ENCODE assay signal across 9 cellular contexts in the genomic region with DNA sequence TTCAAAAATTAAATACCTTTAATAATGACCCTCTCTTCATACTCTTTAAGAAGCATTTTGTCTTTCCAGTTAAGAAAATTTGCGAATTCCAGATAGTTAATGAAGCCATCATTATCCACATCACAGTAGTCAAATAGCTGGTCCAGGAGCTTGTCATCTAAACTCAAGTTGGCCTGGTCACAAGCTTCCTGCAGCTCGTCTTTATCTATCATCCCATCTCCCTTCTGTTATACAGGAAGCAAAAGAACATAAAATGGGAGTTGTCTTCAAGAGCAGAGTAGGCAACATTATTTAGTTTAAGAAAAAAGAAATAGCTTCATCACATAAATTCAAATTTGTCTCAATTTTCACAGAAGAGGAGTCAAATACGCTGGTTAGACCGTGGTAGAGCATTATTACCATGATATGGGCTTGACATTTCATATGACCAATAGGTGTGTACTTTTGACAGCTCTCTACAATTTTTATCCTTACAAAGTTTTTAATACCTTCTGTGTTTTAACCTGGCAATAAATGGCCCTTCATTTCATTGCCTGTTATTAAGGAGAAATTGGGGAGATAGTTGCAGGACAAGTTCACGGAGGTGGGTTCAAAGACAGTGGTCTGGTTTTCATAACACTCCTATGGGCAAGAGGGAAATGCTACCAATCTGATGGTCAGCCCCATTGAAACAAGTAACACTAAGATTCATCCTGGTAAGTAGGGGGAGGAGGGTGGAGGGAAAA. TPM values are rescaled to one million over a fixed set of nuclear protein-coding genes. Genes with fewer than 3 reads are reported as not detected.
DNase-seq lines count a peak whose midpoint lies in the region; ATAC-seq and TF ChIP-seq lines count a peak whose summit lies in the region.
"Had no signal": no experiment of that assay in that cellular context is flagged by ENCODE, and none has a peak within 500 bp of the region (broad histone marks: within the 10 kb centered on the region; RNA-seq: fewer than 3 reads in every experiment).

No MANE protein-coding gene starts in this region.

- H3K4me3 ChIP-seq in RWPE2 (ENCODE audit: severe bottlenecking), result no peak overlapping the region
- peak overlapping the region; percentile 13 to 49 for H3K4me3 ChIP-seq in mucosa of rectum (ENCODE audit: low read length in 2 of 2)
- peak overlapping the region; percentile 34 for H3K4me3 ChIP-seq in upper lobe of right lung

- H3K9me3 ChIP-seq in RWPE2 (ENCODE audit: severe bottlenecking), result no peaks in the 10 kb centered on the region
- no peaks in the 10 kb centered on the region for H3K9me3 ChIP-seq in mucosa of rectum (ENCODE audit: control insufficient read depth in 2 of 2, low read length in 2 of 2)
- no peaks in the 10 kb centered on the region for H3K9me3 ChIP-seq in upper lobe of right lung

- H3K4me1 Mint-ChIP-seq in activated CD4-positive, alpha-beta T cell treated with anti-CD3 and anti-CD28 coated beads for 36 hours, result no peaks in the 10 kb centered on the region
- H3K4me1 Mint-ChIP-seq: activated naive CD8-positive, alpha-beta T cell treated with anti-CD3 and anti-CD28 coated beads for 36 hours had no signal

- TF ChIP-seq CTCF in RWPE2 (IDR thresholded peaks at IDR 0.05; ENCODE audit: poor library complexity, severe bottlenecking), result no peak
- no peak for TF ChIP-seq CTCF in upper lobe of right lung (IDR thresholded peaks at IDR 0.05)

- H3K9me3 Mint-ChIP-seq in activated CD4-positive, alpha-beta T cell treated with anti-CD3 and anti-CD28 coated beads for 36 hours (ENCODE audit: low read depth), result no peaks in the 10 kb centered on the region
- H3K9me3 Mint-ChIP-seq: activated naive CD8-positive, alpha-beta T cell treated with anti-CD3 and anti-CD28 coated beads for 36 hours had no signal

- DNase-seq in RWPE2 (ENCODE audit: low spot score), result no peak
- DNase-seq in dermis blood vessel endothelial cell, result peak; percentile 11
- no peak for DNase-seq in upper lobe of right lung
- DNase-seq in activated T-cell treated with anti-CD3 and anti-CD28 coated beads, Interleukin-2, amount 50 U/mL, for 48 hours, result no peak
- DNase-seq in activated CD4-positive, alpha-beta T cell treated with anti-CD3 and anti-CD28 coated beads for 36 hours, result no peak
- no peak for DNase-seq in activated gamma-delta T cell treated with Interleukin-2 at 50 U/mL for 16 hours
- DNase-seq: activated CD4-positive, alpha-beta T cell treated with anti-CD3 and anti-CD28 coated beads, Interleukin-2, amount 50 U/mL, for 48 hours; activated naive CD8-positive, alpha-beta T cell treated with anti-CD3 and anti-CD28 coated beads for 36 hours had no signal

- no peak overlapping the region for H3K27ac Mint-ChIP-seq in activated CD4-positive, alpha-beta T cell treated with anti-CD3 and anti-CD28 coated beads for 36 hours
- H3K27ac Mint-ChIP-seq: activated naive CD8-positive, alpha-beta T cell treated with anti-CD3 and anti-CD28 coated beads for 36 hours had no signal

- H3K4me1 ChIP-seq in RWPE2 (ENCODE audit: insufficient read depth, poor library complexity, severe bottlenecking), result peaks cover 21% of the 10 kb centered on the region
- peaks cover 11 to 27% of the 10 kb centered on the region in 2 donors for H3K4me1 ChIP-seq in mucosa of rectum (ENCODE audit: control insufficient read depth in 2 of 2, insufficient read depth in 2 of 2, low read length in 2 of 2)
- H3K4me1 ChIP-seq in upper lobe of right lung, result peaks cover 28% of the 10 kb centered on the region

- intact Hi-C loops in upper lobe of right lung (cut with DNase I), result no loop called here
- intact Hi-C loops in activated CD4-positive, alpha-beta T cell treated with anti-CD3 and anti-CD28 coated beads for 36 hours (cut with DNase I, micrococcal nuclease), result loop anchor here (5.0 to 10.0 kb wide), 3 partner anchors 59 to 236 kb away; partner anchors contain the start of gene RAB5A (in 1 of the 2)

- no peaks in the 10 kb centered on the region for H3K36me3 Mint-ChIP-seq in activated CD4-positive, alpha-beta T cell treated with anti-CD3 and anti-CD28 coated beads for 36 hours (ENCODE audit: low read depth)
- H3K36me3 Mint-ChIP-seq: activated naive CD8-positive, alpha-beta T cell treated with anti-CD3 and anti-CD28 coated beads for 36 hours had no signal

- POLR2A ChIA-PET in activated CD4-positive, alpha-beta T cell treated with anti-CD3 and anti-CD28 coated beads for 36 hours (lab: Charles Lee), result no interaction called here

- H3K27me3 ChIP-seq in RWPE2 (ENCODE audit: insufficient read depth, poor library complexity, severe bottlenecking) (no peaks in the 10 kb centered on the region), mucosa of rectum (ENCODE audit: control insufficient read depth in 2 of 2, insufficient read depth in 2 of 2, low read length in 2 of 2) (no peaks in the 10 kb centered on the region), upper lobe of right lung (no peaks in the 10 kb centered on the region)

- CTCF ChIA-PET in activated CD4-positive, alpha-beta T cell treated with anti-CD3 and anti-CD28 coated beads for 36 hours (lab: Charles Lee), result interaction anchor here (1.3 to 1.6 kb wide), 3 partner anchors 10 to 233 kb away, joined by 3 to 4 read pairs (median 3); no protein-coding TSS in a partner anchor

- no peaks in the 10 kb centered on the region for H3K36me3 ChIP-seq in RWPE2 (ENCODE audit: low read depth)
- no peaks in the 10 kb centered on the region for H3K36me3 ChIP-seq in mucosa of rectum (ENCODE audit: control insufficient read depth in 2 of 2, insufficient read depth in 2 of 2, low read length in 2 of 2)
- H3K36me3 ChIP-seq in upper lobe of right lung, result no peaks in the 10 kb centered on the region

- H3K9ac ChIP-seq in mucosa of rectum (ENCODE audit: low read depth in 1 of 2, low read length in 2 of 2), result peak overlapping the region; percentile 15 to 36

- H3K27ac ChIP-seq in RWPE2 (ENCODE audit: poor library complexity, severe bottlenecking), result peak overlapping the region; percentile 74
- H3K27ac ChIP-seq in mucosa of rectum (ENCODE audit: low read depth in 2 of 2, low read length in 2 of 2), result peak overlapping the region; percentile 79 to 84
- peak overlapping the region; percentile 79 for H3K27ac ChIP-seq in upper lobe of right lung

- no peak overlapping the region for H3K4me3 Mint-ChIP-seq in activated CD4-positive, alpha-beta T cell treated with anti-CD3 and anti-CD28 coated beads for 36 hours
- H3K4me3 Mint-ChIP-seq: activated naive CD8-positive, alpha-beta T cell treated with anti-CD3 and anti-CD28 coated beads for 36 hours had no signal

- ATAC-seq in RWPE2 (ENCODE audit: low read depth), result no peak
- ATAC-seq in upper lobe of right lung, result no peak
- no peak for ATAC-seq in activated CD4-positive, alpha-beta T cell treated with anti-CD3 and anti-CD28 coated beads for 36 hours

- no peaks in the 10 kb centered on the region for H3K27me3 Mint-ChIP-seq in activated CD4-positive, alpha-beta T cell treated with anti-CD3 and anti-CD28 coated beads for 36 hours
- H3K27me3 Mint-ChIP-seq: activated naive CD8-positive, alpha-beta T cell treated with anti-CD3 and anti-CD28 coated beads for 36 hours had no signal

RNA-seq across cellular contexts. Expression of gene EFHB, which starts 45.4 kb away (rescaled TPM):
- 0.19 TPM in 1 of 2 replicates, not detected in the other for total RNA-seq in dermis blood vessel endothelial cell
- total RNA-seq in upper lobe of right lung, result 0.90 TPM
- total RNA-seq in activated CD4-positive, alpha-beta T cell treated with anti-CD3 and anti-CD28 coated beads for 36 hours, result under 1 TPM; 0.62 to 0.79 TPM

RNA-seq across cellular contexts. Expression of gene RAB5A, which starts 58.3 kb away (rescaled TPM):
- total RNA-seq in dermis blood vessel endothelial cell (92.1 and 110 TPM in 2 replicates), upper lobe of right lung (71.7 TPM)
- total RNA-seq in activated CD4-positive, alpha-beta T cell treated with anti-CD3 and anti-CD28 coated beads for 36 hours, result 10 to 100 TPM; 54.2 to 78.8 TPM
